Comparison of ENCODE assay signal across 8 cellular contexts in the genomic region with DNA sequence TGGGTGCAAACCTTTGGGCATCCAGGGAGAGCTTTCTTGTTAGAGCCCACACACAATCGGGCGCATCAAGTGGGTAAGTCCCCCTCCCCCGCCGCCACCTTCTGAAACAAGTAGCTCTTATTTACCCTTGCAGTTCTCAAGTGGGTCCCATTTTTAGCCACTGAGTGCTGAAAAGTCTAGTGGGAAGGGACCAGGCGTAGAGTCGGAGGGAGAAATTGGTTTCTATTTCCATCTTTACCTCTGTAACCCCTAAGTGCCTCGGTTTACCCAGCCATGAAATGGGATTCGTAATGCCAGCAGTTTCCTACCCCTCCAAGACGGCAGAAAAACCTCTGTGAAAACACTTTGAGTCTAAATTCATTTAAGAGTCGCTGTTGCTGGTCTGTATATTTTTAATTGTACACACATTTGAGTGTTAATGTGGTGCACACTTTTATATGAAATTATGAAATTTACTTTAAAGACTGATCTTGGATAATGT. TPM values are rescaled to one million over a fixed set of nuclear protein-coding genes. Genes with fewer than 3 reads are reported as not detected.
DNase-seq lines count a peak whose midpoint lies in the region; ATAC-seq and TF ChIP-seq lines count a peak whose summit lies in the region.

No MANE protein-coding gene starts in this region.

- H3K4me3 Mint-ChIP-seq in activated CD4-positive, alpha-beta memory T cell treated with anti-CD3 and anti-CD28 coated beads, Interleukin-2, amount 10 ng/mL, durations not matched to agents 7 days and 5 days: peak overlapping the region; percentile 69

- WGBS in psoas muscle, 3 donors: 15 to 25% (median 16%) methylated on average over 10 of the region's 10 CpGs

- DNase-seq in activated T-cell treated with anti-CD3 and anti-CD28 coated beads for 1 hour (ENCODE audit: low read depth) (peak; percentile 1), glomerular visceral epithelial cell (ENCODE audit: extremely low spot score) (peak; percentile 31), psoas muscle (peak in 1 of 2 donors; percentile 53), HPDE6-E6E7 (ENCODE audit: extremely low spot score) (no peak), middle frontal gyrus (ENCODE audit: extremely low spot score, low spot score) (no peak)
- DNase-seq in activated T-cell treated with anti-CD3 and anti-CD28 coated beads, Interleukin-2, amount 50 U/mL, for 1 hour: no peak
- DNase-seq in activated CD4-positive, alpha-beta memory T cell treated with anti-CD3 and anti-CD28 coated beads, Interleukin-2, amount 10 ng/mL, durations not matched to agents 7 days and 5 days: no peak

- H3K27me3 Mint-ChIP-seq in activated CD4-positive, alpha-beta memory T cell treated with anti-CD3 and anti-CD28 coated beads, Interleukin-2, amount 10 ng/mL, durations not matched to agents 7 days and 5 days: peaks cover 48% of the 10 kb centered on the region

- no peaks in the 10 kb centered on the region for H3K27me3 ChIP-seq in psoas muscle (ENCODE audit: insufficient read depth in 3 of 3, low read length in 2 of 3)

- ATAC-seq in psoas muscle (no peak), GM21381 (IDR thresholded peaks at IDR 0.05; ENCODE audit: unreplicated experiment) (no peak)

- H3K4me1 ChIP-seq in psoas muscle: peaks cover 15% of the 10 kb centered on the region

- POLR2A ChIA-PET in activated CD4-positive, alpha-beta memory T cell treated with anti-CD3 and anti-CD28 coated beads, Interleukin-2, amount 10 ng/mL, durations not matched to agents 7 days and 5 days (lab: Charles Lee): interaction anchor here (1.5 kb wide), 1 partner anchor 45 kb away, joined by 3 read pairs; a partner anchor contains a TSS

- peak overlapping the region; percentile 78 for H3K4me3 ChIP-seq in psoas muscle

- peaks cover 9% of the 10 kb centered on the region for H3K4me1 Mint-ChIP-seq in activated CD4-positive, alpha-beta memory T cell treated with anti-CD3 and anti-CD28 coated beads, Interleukin-2, amount 10 ng/mL, durations not matched to agents 7 days and 5 days

- H3K27ac Mint-ChIP-seq in activated CD4-positive, alpha-beta memory T cell treated with anti-CD3 and anti-CD28 coated beads, Interleukin-2, amount 10 ng/mL, durations not matched to agents 7 days and 5 days: no peak overlapping the region

- no peaks in the 10 kb centered on the region for H3K9me3 ChIP-seq in psoas muscle

- CTCF ChIA-PET in activated CD4-positive, alpha-beta memory T cell treated with anti-CD3 and anti-CD28 coated beads, Interleukin-2, amount 10 ng/mL, durations not matched to agents 7 days and 5 days (lab: Charles Lee): interaction anchor here (3.0 kb wide), 1 partner anchor 116 kb away, joined by 19 read pairs; a partner anchor contains a TSS

- H3K9me3 Mint-ChIP-seq in activated CD4-positive, alpha-beta memory T cell treated with anti-CD3 and anti-CD28 coated beads, Interleukin-2, amount 10 ng/mL, durations not matched to agents 7 days and 5 days: no peaks in the 10 kb centered on the region

- intact Hi-C loops in psoas muscle (cut with DNase I): loop anchor here (5.0 kb wide), 3 partner anchors 36 to 114 kb away; a partner anchor contains a TSS

- no peaks in the 10 kb centered on the region for H3K36me3 Mint-ChIP-seq in activated CD4-positive, alpha-beta memory T cell treated with anti-CD3 and anti-CD28 coated beads, Interleukin-2, amount 10 ng/mL, durations not matched to agents 7 days and 5 days (ENCODE audit: low read depth)

- peak overlapping the region; percentile 79 for H3K27ac ChIP-seq in psoas muscle

- TF ChIP-seq CTCF in psoas muscle (IDR thresholded peaks at IDR 0.05): no peak

- H3K36me3 ChIP-seq in psoas muscle (ENCODE audit: insufficient read depth in 1 of 2, low read depth in 1 of 2): no peaks in the 10 kb centered on the region

RNA-seq across cellular contexts. Expression of a gene that starts 0.9 kb away (rescaled TPM):
- total RNA-seq in activated CD4-positive, alpha-beta memory T cell treated with anti-CD3 and anti-CD28 coated beads, Interleukin-2, amount 10 ng/mL, durations not matched to agents 7 days and 5 days: under 1 TPM in 1 of 2 experiments, not detected in 1; 0.03 TPM
- total RNA-seq in psoas muscle: 10 to 100 TPM; 14.3 to 26.9 (median 20.0) TPM
- 10 to 100 TPM in 1 of 3 donors, 1 to 10 TPM in 1, under 1 TPM in 1; 0.69 to 11.2 (median 4.3) TPM for polyA plus RNA-seq in psoas muscle

RNA-seq across cellular contexts. Expression of a gene that starts 45.3 kb away (rescaled TPM):
- 1 to 10 TPM; 2.4 to 2.7 TPM for total RNA-seq in activated CD4-positive, alpha-beta memory T cell treated with anti-CD3 and anti-CD28 coated beads, Interleukin-2, amount 10 ng/mL, durations not matched to agents 7 days and 5 days
- 1 to 10 TPM; 1.8 to 2.7 (median 2.4) TPM for total RNA-seq in psoas muscle
- 1 to 10 TPM in 1 of 3 donors, under 1 TPM in 2; 0.48 to 2.1 (median 0.95) TPM for polyA plus RNA-seq in psoas muscle

Comparison
In these comparisons a context has a peak if more than half of its experiments do, and no peak if none do; other contexts are left out.
1. DNase-seq: peak in activated T-cell treated with anti-CD3 and anti-CD28 coated beads for 1 hour (single experiment) and glomerular visceral epithelial cell (single experiment); none in activated T-cell treated with anti-CD3 and anti-CD28 coated beads, Interleukin-2, amount 50 U/mL, for 1 hour (single experiment), activated CD4-positive, alpha-beta memory T cell treated with anti-CD3 and anti-CD28 coated beads, Interleukin-2, amount 10 ng/mL, durations not matched to agents 7 days and 5 days (single experiment), HPDE6-E6E7 (single experiment) and middle frontal gyrus (single experiment).
2. RNA of a gene that starts 0.9 kb away (total RNA-seq): 14.3 to 26.9 TPM in psoas muscle; 0.03 TPM in activated CD4-positive, alpha-beta memory T cell treated with anti-CD3 and anti-CD28 coated beads, Interleukin-2, amount 10 ng/mL, durations not matched to agents 7 days and 5 days; every median in the first group is over 10 times any median in the second.